12 cellular contexts compared by ENCODE assay signal in genomic region chr3:25454411-25454927, GRCh38. TPM values are rescaled to one million over a fixed set of nuclear protein-coding genes. Genes with fewer than 3 reads are reported as not detected.
DNase-seq lines count a peak whose midpoint lies in the region; ATAC-seq and TF ChIP-seq lines count a peak whose summit lies in the region.
"Had no signal": no experiment of that assay in that cellular context is flagged by ENCODE, and none has a peak within 500 bp of the region (broad histone marks: within the 10 kb centered on the region; RNA-seq: fewer than 3 reads in every experiment).

No MANE protein-coding gene starts in this region.

- ATAC-seq in left lung = peak; percentile 56
- no peak for ATAC-seq in activated naive CD8-positive, alpha-beta T cell treated with anti-CD3 and anti-CD28 coated beads, Interleukin-2, amount 50 U/mL, for 24 hours

- H3K4me3 ChIP-seq in HAP-1 (no peak overlapping the region), left lung (no peak overlapping the region), spleen (no peak overlapping the region), lower leg skin (ENCODE audit: low read depth, poor library complexity, severe bottlenecking) (no peak overlapping the region)
- H3K4me3 ChIP-seq: skin epidermis had no signal

- H3K9me3 ChIP-seq in HAP-1 = no peaks in the 10 kb centered on the region
- no peaks in the 10 kb centered on the region for H3K9me3 ChIP-seq in left lung
- no peaks in the 10 kb centered on the region for H3K9me3 ChIP-seq in spleen

- WGBS in spleen, 5 donors = 58 to 78% (median 66%) methylated on average over 5 of the region's 5 CpGs
- WGBS in lower leg skin, 2 donors = 37 to 40% methylated on average over 5 of the region's 5 CpGs

- peak overlapping the region; percentile 72 for H3K27ac Mint-ChIP-seq in type B pancreatic cell
- H3K27ac Mint-ChIP-seq in activated naive CD8-positive, alpha-beta T cell treated with anti-CD3 and anti-CD28 coated beads, Interleukin-2, amount 50 U/mL, for 24 hours = no peak overlapping the region
- H3K27ac Mint-ChIP-seq: activated CD4-positive, alpha-beta T cell treated with anti-CD3 and anti-CD28 coated beads, Interleukin-2, amount 10 ng/mL, durations not matched to agents 24 days and 14 days; activated naive CD4-positive, alpha-beta T cell treated with anti-CD3 and anti-CD28 coated beads, Interleukin-2, amount 50 U/mL, for 24 hours; memory B cell had no signal

- H3K9me3 Mint-ChIP-seq in type B pancreatic cell = no peaks in the 10 kb centered on the region
- no peaks in the 10 kb centered on the region for H3K9me3 Mint-ChIP-seq in activated naive CD8-positive, alpha-beta T cell treated with anti-CD3 and anti-CD28 coated beads, Interleukin-2, amount 50 U/mL, for 24 hours
- H3K9me3 Mint-ChIP-seq: activated CD4-positive, alpha-beta T cell treated with anti-CD3 and anti-CD28 coated beads, Interleukin-2, amount 10 ng/mL, durations not matched to agents 24 days and 14 days; activated naive CD4-positive, alpha-beta T cell treated with anti-CD3 and anti-CD28 coated beads, Interleukin-2, amount 50 U/mL, for 24 hours; memory B cell had no signal

- TF ChIP-seq POLR2A in spleen (IDR thresholded peaks at IDR 0.05) (no peak), lower leg skin (IDR thresholded peaks at IDR 0.05) (no peak)

- H3K27ac ChIP-seq in left lung (peak overlapping the region; percentile 7 to 67), spleen (peak overlapping the region in 2 of 8 donors; percentile 8 to 16)

- TF ChIP-seq CTCF in left lung (IDR thresholded peaks at IDR 0.05) (no peak), type B pancreatic cell (conservative IDR thresholded peaks at IDR 0.05) (no peak), spleen (IDR thresholded peaks at IDR 0.05 in 8 of 11, conservative IDR thresholded peaks at IDR 0.05 in 3 of 11) (no peak), lower leg skin (IDR thresholded peaks at IDR 0.05) (no peak)

- in situ Hi-C loops in HAP-1 (cut with MboI; ENCODE audit: low sequenced_read_pairs) = no loop called here

- H3K27me3 ChIP-seq in HAP-1 (ENCODE audit: low read depth) = no peaks in the 10 kb centered on the region
- H3K27me3 ChIP-seq in left lung = no peaks in the 10 kb centered on the region
- no peaks in the 10 kb centered on the region for H3K27me3 ChIP-seq in spleen (replicated peaks in 1 of 7)

- no peaks in the 10 kb centered on the region for H3K27me3 Mint-ChIP-seq in type B pancreatic cell
- no peaks in the 10 kb centered on the region for H3K27me3 Mint-ChIP-seq in activated naive CD8-positive, alpha-beta T cell treated with anti-CD3 and anti-CD28 coated beads, Interleukin-2, amount 50 U/mL, for 24 hours

- H3K36me3 ChIP-seq in HAP-1 (replicated peaks) (no peaks in the 10 kb centered on the region), left lung (no peaks in the 10 kb centered on the region), spleen (no peaks in the 10 kb centered on the region)

- H3K4me3 Mint-ChIP-seq in type B pancreatic cell = peak overlapping the region; percentile 18
- no peak overlapping the region for H3K4me3 Mint-ChIP-seq in activated naive CD8-positive, alpha-beta T cell treated with anti-CD3 and anti-CD28 coated beads, Interleukin-2, amount 50 U/mL, for 24 hours
- H3K4me3 Mint-ChIP-seq: activated CD4-positive, alpha-beta T cell treated with anti-CD3 and anti-CD28 coated beads, Interleukin-2, amount 10 ng/mL, durations not matched to agents 24 days and 14 days; activated naive CD4-positive, alpha-beta T cell treated with anti-CD3 and anti-CD28 coated beads, Interleukin-2, amount 50 U/mL, for 24 hours; memory B cell had no signal

- H3K4me1 ChIP-seq in HAP-1 (peaks cover 22% of the 10 kb centered on the region), left lung (peaks cover 0 to 5% of the 10 kb centered on the region in 2 donors), spleen (peaks cover 0 to 11% (median 2%) of the 10 kb centered on the region in 6 donors)

- peaks cover 61% of the 10 kb centered on the region for H3K4me1 Mint-ChIP-seq in type B pancreatic cell (ENCODE audit: unreplicated experiment)
- H3K4me1 Mint-ChIP-seq in activated naive CD8-positive, alpha-beta T cell treated with anti-CD3 and anti-CD28 coated beads, Interleukin-2, amount 50 U/mL, for 24 hours = no peaks in the 10 kb centered on the region
- H3K4me1 Mint-ChIP-seq: activated CD4-positive, alpha-beta T cell treated with anti-CD3 and anti-CD28 coated beads, Interleukin-2, amount 10 ng/mL, durations not matched to agents 24 days and 14 days; activated naive CD4-positive, alpha-beta T cell treated with anti-CD3 and anti-CD28 coated beads, Interleukin-2, amount 50 U/mL, for 24 hours; memory B cell had no signal

- DNase-seq in HAP-1 (ENCODE audit: low spot score in 2 of 2) (peak; percentile 59 to 80), astrocyte of the hippocampus (ENCODE audit: low read depth, low spot score) (peak; percentile 46), left lung (no peak), type B pancreatic cell (ENCODE audit: extremely low spot score, unreplicated experiment) (no peak), spleen (no peak), lower leg skin (ENCODE audit: low spot score in 2 of 2) (no peak)
- no peak for DNase-seq in activated naive CD8-positive, alpha-beta T cell treated with anti-CD3 and anti-CD28 coated beads, Interleukin-2, amount 50 U/mL, for 24 hours
- DNase-seq: activated CD4-positive, alpha-beta T cell treated with anti-CD3 and anti-CD28 coated beads, Interleukin-2, amount 10 ng/mL, durations not matched to agents 24 days and 14 days; NCI-H187 treated with DMSO at 0.1 percent for 48 hours had no signal

- intact Hi-C loops in left lung (cut with DNase I) = no loop called here
- intact Hi-C loops in spleen (cut with DNase I; ENCODE audit: low total_unique reads) = no loop called here
- intact Hi-C loops in lower leg skin (cut with DNase I; ENCODE audit: low total_unique reads) = no loop called here

- H3K36me3 Mint-ChIP-seq in type B pancreatic cell = peaks cover 11% of the 10 kb centered on the region
- no peaks in the 10 kb centered on the region for H3K36me3 Mint-ChIP-seq in activated naive CD8-positive, alpha-beta T cell treated with anti-CD3 and anti-CD28 coated beads, Interleukin-2, amount 50 U/mL, for 24 hours (ENCODE audit: low read depth)
- H3K36me3 Mint-ChIP-seq: activated naive CD4-positive, alpha-beta T cell treated with anti-CD3 and anti-CD28 coated beads, Interleukin-2, amount 50 U/mL, for 24 hours; memory B cell had no signal

RNA-seq across cellular contexts. Expression of gene RARB, which starts 26.4 kb away (rescaled TPM):
- total RNA-seq in left lung = 1 to 10 TPM; 4.1 to 8.1 TPM
- total RNA-seq in type B pancreatic cell (ENCODE audit: low replicate concordance) = 13.3 and 28.2 TPM in 2 replicates
- total RNA-seq in spleen = 10 to 100 TPM in 2 of 7 donors, 1 to 10 TPM in 5; 6.4 to 13.0 (median 9.4) TPM
- 1 to 10 TPM; 1.5 to 2.3 (median 1.9) TPM for polyA plus RNA-seq in spleen
- total RNA-seq in lower leg skin = 1 to 10 TPM in 2 of 4 donors, under 1 TPM in 1, not detected in 1; 0.34 to 6.5 (median 4.4) TPM
- total RNA-seq: activated CD4-positive, alpha-beta T cell treated with anti-CD3 and anti-CD28 coated beads, Interleukin-2, amount 10 ng/mL, durations not matched to agents 24 days and 14 days had no signal

Comparison
In these comparisons a context has a peak if more than half of its experiments do, and no peak if none do; other contexts are left out.
1. DNase-seq: peak in HAP-1 (2 of 2) and astrocyte of the hippocampus (single experiment); none in left lung (0 of 2), type B pancreatic cell (single experiment), spleen (single experiment), activated naive CD8-positive, alpha-beta T cell treated with anti-CD3 and anti-CD28 coated beads, Interleukin-2, amount 50 U/mL, for 24 hours (single experiment) and lower leg skin (0 of 2).